In genomic region chr1:177981186-177981585, GRCh38 we compare ENCODE assay signal across 17 cellular contexts. TPM values are rescaled to one million over a fixed set of nuclear protein-coding genes. Genes with fewer than 3 reads are reported as not detected.
DNase-seq lines count a peak whose midpoint lies in the region; ATAC-seq and TF ChIP-seq lines count a peak whose summit lies in the region.
"Had no signal": no experiment of that assay in that cellular context is flagged by ENCODE, and none has a peak within 500 bp of the region (broad histone marks: within the 10 kb centered on the region; RNA-seq: fewer than 3 reads in every experiment).

No MANE protein-coding gene starts in this region.

- peak; percentile 72 for DNase-seq in ACHN
- peak; percentile 88 for DNase-seq in NCI-H1694 (lab: John Stamatoyannopoulos, UW)
- DNase-seq in epithelial cell of proximal tubule (ENCODE audit: low read depth), result peak; percentile 54
- DNase-seq in left kidney (ENCODE audit: low read depth, low spot score), result peak; percentile 44
- no peak for DNase-seq in stimulated activated naive CD4-positive, alpha-beta T cell (lab: John Stamatoyannopoulos, UW)
- no peak for DNase-seq in NCI-H526 treated with DMSO at 0.1 percent for 48 hours (lab: John Stamatoyannopoulos, UW)
- DNase-seq in mucosa of descending colon, result no peak
- DNase-seq in amygdala (lab: John Stamatoyannopoulos, UW), result no peak
- DNase-seq: Calu3, Kasumi-1, NCI-H2081, NCI-H2227 treated with DMSO at 0.1 percent for 48 hours, PC-9, RPMI8226, SHP77 had no signal

- in situ Hi-C loops in ACHN (cut with HindIII; ENCODE audit: low pct_ligation_motif_present, low pct_unique_long_range_greater_than_20kb, low sequenced_read_pairs), result no loop called here

- no peaks in the 10 kb centered on the region for H3K9me3 ChIP-seq in mucosa of descending colon

- TF ChIP-seq CTCF in epithelial cell of proximal tubule (conservative IDR thresholded peaks at IDR 0.05; ENCODE audit: low read depth, low read length) (no peak), mucosa of descending colon (IDR thresholded peaks at IDR 0.05) (no peak)

- ATAC-seq in mucosa of descending colon, result no peak
- ATAC-seq: K562 had no signal

- H3K4me1 ChIP-seq in mucosa of descending colon (ENCODE audit: low read depth), result no peaks in the 10 kb centered on the region

- H3K4me3 ChIP-seq in epithelial cell of proximal tubule (ENCODE audit: low read depth, low read length) (no peak overlapping the region), mucosa of descending colon (no peak overlapping the region)
- H3K4me3 ChIP-seq: K562, PC-9 had no signal

- intact Hi-C loops in mucosa of descending colon (cut with DNase I, micrococcal nuclease), result no loop called here

- H3K36me3 ChIP-seq in mucosa of descending colon (ENCODE audit: low read depth), result no peaks in the 10 kb centered on the region

RNA-seq across cellular contexts. Expression of gene SEC16B, which starts 11.3 kb away (rescaled TPM):
- total RNA-seq in epithelial cell of proximal tubule (0.17 and 0.29 TPM in 2 replicates), mucosa of descending colon (1 to 10 TPM; 2.4 to 9.4 (median 4.7) TPM)
- total RNA-seq: K562, MCF 10A had no signal

Comparison
In these comparisons a context has a peak if more than half of its experiments do, and no peak if none do; other contexts are left out.
1. DNase-seq: peak in ACHN (single experiment), NCI-H1694 (single experiment), epithelial cell of proximal tubule (single experiment) and left kidney (single experiment); none in stimulated activated naive CD4-positive, alpha-beta T cell (0 of 6), NCI-H526 treated with DMSO at 0.1 percent for 48 hours (single experiment), mucosa of descending colon (0 of 3) and amygdala (0 of 56).